Comparison of ENCODE assay signal across 8 cellular contexts in genomic region chr10:58267713-58268453, GRCh38. TPM values are rescaled to one million over a fixed set of nuclear protein-coding genes. Genes with fewer than 3 reads are reported as not detected.
DNase-seq lines count a peak whose midpoint lies in the region; ATAC-seq and TF ChIP-seq lines count a peak whose summit lies in the region.

TSS of gene IPMK (minus strand) at chr10:58267894. CDS start at chr10:58267611, 283 bp downstream.

- peak within 1 kb of the TSS; percentile 95 for H3K4me3 ChIP-seq in Jurkat, Clone E6-1 (ENCODE audit: low read length)
- peak within 1 kb of the TSS; percentile 81 to 97 (median 86) for H3K4me3 ChIP-seq in fibroblast of lung (replicated peaks in 1 of 4; ENCODE audit: control extremely low read depth in 1 of 4, insufficient read depth in 1 of 4, low read depth in 3 of 4, low read length in 4 of 4)

- H3K36me3 Mint-ChIP-seq in activated T-helper 1 cell treated with anti-CD3 and anti-CD28 coated beads, Interleukin-12 subunit alpha, Interleukin-12 subunit beta, Interleukin-2, Interleukin-4 antibody, amounts not matched to agents 30 ng/mL and 10 ng/mL and 1 ng/mL, durations not matched to agents 14 hours and 24 hours and 36 hours (ENCODE audit: low read depth): no peaks in the 10 kb centered on the region
- H3K36me3 Mint-ChIP-seq in natural killer cell: no peaks in the 10 kb centered on the region

- H2AFZ ChIP-seq in fibroblast of lung (ENCODE audit: low read length): peak within 1 kb of the TSS; percentile 77

- H3K4me1 Mint-ChIP-seq in activated T-helper 1 cell treated with anti-CD3 and anti-CD28 coated beads, Interleukin-12 subunit alpha, Interleukin-12 subunit beta, Interleukin-2, Interleukin-4 antibody, amounts not matched to agents 30 ng/mL and 10 ng/mL and 1 ng/mL, durations not matched to agents 14 hours and 24 hours and 36 hours (ENCODE audit: low read depth): peaks cover 47% of the 10 kb centered on the region
- H3K4me1 Mint-ChIP-seq in natural killer cell: peaks cover 47 to 50% of the 10 kb centered on the region in 2 donors

- ATAC-seq in GM21717 (IDR thresholded peaks at IDR 0.05; ENCODE audit: unreplicated experiment) (peak; percentile 59), natural killer cell (peak; percentile 73 to 91 (median 80))

- peak within 1 kb of the TSS; percentile 98 for H3K4me3 Mint-ChIP-seq in activated T-helper 1 cell treated with anti-CD3 and anti-CD28 coated beads, Interleukin-12 subunit alpha, Interleukin-12 subunit beta, Interleukin-2, Interleukin-4 antibody, amounts not matched to agents 30 ng/mL and 10 ng/mL and 1 ng/mL, durations not matched to agents 14 hours and 24 hours and 36 hours
- peak within 1 kb of the TSS; percentile 96 for H3K4me3 Mint-ChIP-seq in natural killer cell

- H3K79me2 ChIP-seq in fibroblast of lung (ENCODE audit: control insufficient read depth, insufficient read depth, low read length): peaks cover 28% of the 10 kb centered on the region

- peak within 1 kb of the TSS; percentile 95 for H3K9ac ChIP-seq in fibroblast of lung (ENCODE audit: insufficient read depth, low read length)

- H3K9me3 ChIP-seq in fibroblast of lung (ENCODE audit: control insufficient read depth, insufficient read depth, low read depth, low read length): no peaks in the 10 kb centered on the region

- no peaks in the 10 kb centered on the region for H3K27me3 ChIP-seq in fibroblast of lung (ENCODE audit: control insufficient read depth, insufficient read depth, low read length)

- H4K20me1 ChIP-seq in fibroblast of lung (ENCODE audit: control insufficient read depth, extremely low read depth, insufficient read depth, low read length): no peaks in the 10 kb centered on the region

- H3K27ac Mint-ChIP-seq in activated T-helper 1 cell treated with anti-CD3 and anti-CD28 coated beads, Interleukin-12 subunit alpha, Interleukin-12 subunit beta, Interleukin-2, Interleukin-4 antibody, amounts not matched to agents 30 ng/mL and 10 ng/mL and 1 ng/mL, durations not matched to agents 14 hours and 24 hours and 36 hours: peak within 1 kb of the TSS; percentile 98
- peak within 1 kb of the TSS; percentile 96 to 99 for H3K27ac Mint-ChIP-seq in natural killer cell

- H3K4me1 ChIP-seq in fibroblast of lung (ENCODE audit: control insufficient read depth, extremely low read depth, insufficient read depth, low read length): peaks cover 4% of the 10 kb centered on the region

- H3K9me3 Mint-ChIP-seq in activated T-helper 1 cell treated with anti-CD3 and anti-CD28 coated beads, Interleukin-12 subunit alpha, Interleukin-12 subunit beta, Interleukin-2, Interleukin-4 antibody, amounts not matched to agents 30 ng/mL and 10 ng/mL and 1 ng/mL, durations not matched to agents 14 hours and 24 hours and 36 hours: no peaks in the 10 kb centered on the region
- H3K9me3 Mint-ChIP-seq in natural killer cell: no peaks in the 10 kb centered on the region

- intact Hi-C loops in activated T-helper 1 cell treated with anti-CD3 and anti-CD28 coated beads, Interleukin-12 subunit alpha, Interleukin-12 subunit beta, Interleukin-2, Interleukin-4 antibody, amounts not matched to agents 30 ng/mL and 10 ng/mL and 1 ng/mL, durations not matched to agents 14 hours and 24 hours and 36 hours (cut with micrococcal nuclease): loop anchor here (5.0 kb wide), 2 partner anchors 1609 to 1639 kb away; partner anchors contain the start of gene CCDC6
- intact Hi-C loops in natural killer cell (cut with micrococcal nuclease): loop anchor here (1.0 to 10.0 kb wide), 3 partner anchors 67 to 1639 kb away; partner anchors contain the start of genes CCDC6, TFAM and UBE2D1

- DNase-seq in DMS79 (lab: John Stamatoyannopoulos, UW) (peak; percentile 18), RKO (ENCODE audit: low spot score) (peak; percentile 92), fibroblast of lung (ENCODE audit: low read depth in 2 of 2) (peak; percentile 85 to 88), natural killer cell (peak; percentile 98)
- peak; percentile 78 for DNase-seq in Jurkat, Clone E6-1 (ENCODE audit: low read depth, low spot score)
- peak; percentile 95 for DNase-seq in activated T-helper 1 cell treated with anti-CD3 and anti-CD28 coated beads, Interleukin-12 subunit alpha, Interleukin-12 subunit beta, Interleukin-2, Interleukin-4 antibody, amounts not matched to agents 30 ng/mL and 10 ng/mL and 1 ng/mL, durations not matched to agents 14 hours and 24 hours and 36 hours (ENCODE audit: low spot score)
- peak; percentile 92 for DNase-seq in stimulated activated naive CD4-positive, alpha-beta T cell treated with Interleukin-2 at 50 U/mL for 16 hours (lab: John Stamatoyannopoulos, UW)

- H3K4me2 ChIP-seq in fibroblast of lung (ENCODE audit: extremely low read depth, insufficient read depth, low read length): peak within 1 kb of the TSS; percentile 88

- H3K36me3 ChIP-seq in fibroblast of lung (ENCODE audit: control insufficient read depth, insufficient read depth, low read length): no peaks in the 10 kb centered on the region

- TF ChIP-seq CTCF in fibroblast of lung (conservative IDR thresholded peaks at IDR 0.05 in 1 of 2, IDR thresholded peaks at IDR 0.05 in 1 of 2; ENCODE audit: low read depth in 1 of 2, low read length in 2 of 2) (no peak), natural killer cell (IDR thresholded peaks at IDR 0.05) (no peak)

- H3K27me3 Mint-ChIP-seq in activated T-helper 1 cell treated with anti-CD3 and anti-CD28 coated beads, Interleukin-12 subunit alpha, Interleukin-12 subunit beta, Interleukin-2, Interleukin-4 antibody, amounts not matched to agents 30 ng/mL and 10 ng/mL and 1 ng/mL, durations not matched to agents 14 hours and 24 hours and 36 hours (ENCODE audit: insufficient read depth): no peaks in the 10 kb centered on the region
- no peaks in the 10 kb centered on the region for H3K27me3 Mint-ChIP-seq in natural killer cell (ENCODE audit: low read depth in 2 of 2)

- peak within 1 kb of the TSS; percentile 91 for H3K27ac ChIP-seq in fibroblast of lung (ENCODE audit: insufficient read depth, low read length)

RNA-seq across cellular contexts. Expression of gene IPMK, which starts in this region (rescaled TPM):
- polyA plus RNA-seq in Jurkat, Clone E6-1 (2012; ENCODE audit: insufficient read depth, insufficient read length): 2.8 TPM
- total RNA-seq in activated T-helper 1 cell treated with anti-CD3 and anti-CD28 coated beads, Interleukin-12 subunit alpha, Interleukin-12 subunit beta, Interleukin-2, Interleukin-4 antibody, amounts not matched to agents 30 ng/mL and 10 ng/mL and 1 ng/mL, durations not matched to agents 14 hours and 24 hours and 36 hours: 6.5 and 7.1 TPM in 2 replicates
- 4.1 and 6.3 TPM in 2 replicates for total RNA-seq in fibroblast of lung
- polyA plus RNA-seq in fibroblast of lung: 2.5 and 3.6 TPM in 2 replicates
- 2.0 and 2.7 TPM in 2 replicates for polyA plus RNA-seq in fibroblast of lung (2012)
- polyA minus RNA-seq in fibroblast of lung (ENCODE audit: low replicate concordance): 0.24 TPM in 1 of 2 replicates, not detected in the other
- 1 to 10 TPM; 4.4 to 5.7 (median 4.6) TPM for total RNA-seq in natural killer cell

Comparison
In these comparisons a context has a peak if more than half of its experiments do, and no peak if none do; other contexts are left out.
1. Peak in every context shown above with its lines: DNase-seq, ATAC-seq, H3K4me3 ChIP-seq and H3K27ac ChIP-seq.
2. DNase-seq: peak in every context shown above with its lines; median percentile 98 in natural killer cell; 95 in activated T-helper 1 cell treated with anti-CD3 and anti-CD28 coated beads, Interleukin-12 subunit alpha, Interleukin-12 subunit beta, Interleukin-2, Interleukin-4 antibody, amounts not matched to agents 30 ng/mL and 10 ng/mL and 1 ng/mL, durations not matched to agents 14 hours and 24 hours and 36 hours; 92 in RKO; 92 in stimulated activated naive CD4-positive, alpha-beta T cell treated with Interleukin-2 at 50 U/mL for 16 hours; 86 in fibroblast of lung; 78 in Jurkat, Clone E6-1; 18 in DMS79.